In the genomic region with DNA sequence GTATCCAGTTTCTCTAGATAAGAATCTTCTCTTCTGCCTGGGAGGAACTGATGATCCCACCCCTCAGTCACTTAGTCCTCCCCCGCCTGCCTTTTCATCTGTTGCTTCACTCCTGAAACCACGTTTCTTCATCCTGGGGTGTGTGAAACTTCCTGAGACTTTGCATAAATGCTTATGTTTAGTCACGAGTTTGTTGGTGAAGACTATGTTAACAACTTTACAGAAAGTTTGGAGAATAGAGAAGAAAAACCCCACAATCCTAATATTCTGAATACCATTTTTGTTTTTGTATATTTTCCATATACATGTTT, we compare ENCODE assay signal across 1 cellular context.
TF ChIP-seq lines count a peak whose summit lies in the region.

No MANE protein-coding gene starts in this region.

TF ChIP-seq in K562, 482 proteins besides CTCF, POLR2A, EP300 and RAD21 (continued from another document):
- TF ChIP-seq YY1 (IDR thresholded peaks at IDR 0.05; ENCODE audit: borderline replicate concordance in 1 of 3, control insufficient read depth in 1 of 3, extremely low read depth in 1 of 3, insufficient read depth in 3 of 3, insufficient read length in 1 of 3, insufficient replicate concordance in 2 of 3, low read depth in 1 of 3, low read length in 2 of 3) (no peak), POLR2AphosphoS2 (IDR thresholded peaks at IDR 0.05; ENCODE audit: low read length) (no peak), SPI1 (IDR thresholded peaks at IDR 0.05; ENCODE audit: borderline replicate concordance, low read depth, low read length) (peak; percentile 50; the same call in 1 of the 2 replicates), ZNF318 (IDR thresholded peaks at IDR 0.05; ENCODE audit: borderline replicate concordance in 1 of 2, low read depth in 1 of 2) (peak in 1 of 2 experiments; percentile 56; a peak in 1 of 4 replicates), SMARCC2 (IDR thresholded peaks at IDR 0.05; ENCODE audit: low read depth) (0 out of 2 replicates have a peak, but pooled peaks have one; percentile 35), TEAD4 (IDR thresholded peaks at IDR 0.05; ENCODE audit: low read length) (peak; percentile 52), TEAD4 (CRISPR knock-in tag; IDR thresholded peaks at IDR 0.05; ENCODE audit: borderline replicate concordance) (no peak), TARDBP (IDR thresholded peaks at IDR 0.05) (no peak), ID3 (CRISPR knock-in tag; IDR thresholded peaks at IDR 0.05) (no peak), ID3 (tag; IDR thresholded peaks at IDR 0.05) (no peak), CTBP1 (IDR thresholded peaks at IDR 0.05; ENCODE audit: borderline replicate concordance) (0 out of 2 replicates have a peak, but pooled peaks have one; percentile 20), CSDE1 (IDR thresholded peaks at IDR 0.05) (no peak)
- TF ChIP-seq, protein P1, sequence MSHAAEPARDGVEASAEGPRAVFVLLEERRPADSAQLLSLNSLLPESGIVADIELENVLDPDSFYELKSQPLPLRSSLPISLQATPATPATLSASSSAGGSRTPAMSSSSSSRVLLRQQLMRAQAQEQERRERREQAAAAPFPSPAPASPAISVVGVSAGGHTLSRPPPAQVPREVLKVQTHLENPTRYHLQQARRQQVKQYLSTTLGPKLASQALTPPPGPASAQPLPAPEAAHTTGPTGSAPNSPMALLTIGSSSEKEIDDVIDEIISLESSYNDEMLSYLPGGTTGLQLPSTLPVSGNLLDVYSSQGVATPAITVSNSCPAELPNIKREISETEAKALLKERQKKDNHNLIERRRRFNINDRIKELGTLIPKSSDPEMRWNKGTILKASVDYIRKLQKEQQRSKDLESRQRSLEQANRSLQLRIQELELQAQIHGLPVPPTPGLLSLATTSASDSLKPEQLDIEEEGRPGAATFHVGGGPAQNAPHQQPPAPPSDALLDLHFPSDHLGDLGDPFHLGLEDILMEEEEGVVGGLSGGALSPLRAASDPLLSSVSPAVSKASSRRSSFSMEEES (CRISPR knock-in tag; IDR thresholded peaks at IDR 0.05) = peak; percentile 60
